Comparison of ENCODE assay signal across 26 cellular contexts in genomic region chr5:124457901-124458300, GRCh38.
A peak's percentile ranks its signal among the peaks of the same experiment; 100 is the strongest.
DNase-seq lines count a peak whose midpoint lies in the region; ATAC-seq and TF ChIP-seq lines count a peak whose summit lies in the region.
"Had no signal": no experiment of that assay in that cellular context is flagged by ENCODE, and none has a peak within 500 bp of the region (broad histone marks: within the 10 kb centered on the region; RNA-seq: fewer than 3 reads in every experiment).

No MANE protein-coding gene starts in this region.

- peaks cover 27% of the 10 kb centered on the region; the same call in 1 of the 2 replicates for H3K9me3 ChIP-seq in OCI-LY7 (ENCODE audit: low read length)
- H3K9me3 ChIP-seq: BE2C, SJSA1 had no signal

- H3K27ac Mint-ChIP-seq in mesothelial cell of epicardium = peak overlapping the region; percentile 70
- H3K27ac Mint-ChIP-seq: IgD-negative memory B cell had no signal

- peaks cover 8% of the 10 kb centered on the region; the same call in 1 of the 2 replicates for H3K36me3 ChIP-seq in OCI-LY7 (ENCODE audit: insufficient read depth, low read length)
- H3K36me3 ChIP-seq: BE2C, SJSA1 had no signal

- no TSS peak for BruUV-seq in OCI-LY7 (replicated peaks; lab: Mats Ljungman, UMichigan)

- no peak overlapping the region for H3K4me3 Mint-ChIP-seq in mesothelial cell of epicardium
- H3K4me3 Mint-ChIP-seq: CD4-positive, CD25-positive, alpha-beta regulatory T cell; IgD-negative memory B cell had no signal

- H3K4me2 ChIP-seq in OCI-LY7 (ENCODE audit: low read length) = no peak overlapping the region
- H3K4me2 ChIP-seq: KMS-11, PC-9 had no signal

- H3K36me3 Mint-ChIP-seq in mesothelial cell of epicardium = no peaks in the 10 kb centered on the region
- H3K36me3 Mint-ChIP-seq: CD4-positive, CD25-positive, alpha-beta regulatory T cell had no signal

- H3K4me1 Mint-ChIP-seq in mesothelial cell of epicardium = peaks cover 58% of the 10 kb centered on the region
- H3K4me1 Mint-ChIP-seq: CD4-positive, CD25-positive, alpha-beta regulatory T cell had no signal

- H3K9me3 Mint-ChIP-seq in mesothelial cell of epicardium = no peaks in the 10 kb centered on the region

- TF ChIP-seq CTCF in OCI-LY7 (conservative IDR thresholded peaks at IDR 0.05; ENCODE audit: low read length) (no peak), mesothelial cell of epicardium (IDR thresholded peaks at IDR 0.05; ENCODE audit: unreplicated experiment) (no peak), coronary artery (IDR thresholded peaks at IDR 0.05) (no peak)

- H3K79me2 ChIP-seq in OCI-LY7 (ENCODE audit: insufficient read depth, low read depth, low read length) = no peaks in the 10 kb centered on the region

- peak overlapping the region; percentile 16; the same call in 1 of the 2 replicates for H2AFZ ChIP-seq in OCI-LY7 (ENCODE audit: low read length)
- H2AFZ ChIP-seq: PC-9 had no signal

- H3K27me3 Mint-ChIP-seq in mesothelial cell of epicardium (ENCODE audit: low read depth) = no peaks in the 10 kb centered on the region
- H3K27me3 Mint-ChIP-seq: CD4-positive, CD25-positive, alpha-beta regulatory T cell; IgD-negative memory B cell had no signal

- H3K27ac ChIP-seq in OCI-LY7 (ENCODE audit: low read depth, low read length, poor library complexity, severe bottlenecking) (no peak overlapping the region), coronary artery (no peak overlapping the region)
- H3K27ac ChIP-seq: KMS-11, PC-9, SJSA1 had no signal

- no peak for ATAC-seq in GM19467 (IDR thresholded peaks at IDR 0.05; ENCODE audit: unreplicated experiment)

- no peaks in the 10 kb centered on the region for H3K9me2 ChIP-seq in OCI-LY7 (ENCODE audit: insufficient read depth, low read length)

- no peaks in the 10 kb centered on the region for H4K20me1 ChIP-seq in OCI-LY7 (ENCODE audit: insufficient read depth, low read length)

- no peak overlapping the region for H3K4me3 ChIP-seq in OCI-LY7 (ENCODE audit: low read depth, low read length, poor library complexity, severe bottlenecking)
- H3K4me3 ChIP-seq in coronary artery = no peak overlapping the region
- H3K4me3 ChIP-seq: PC-9, SJSA1 had no signal

- DNase-seq in NCI-H146 (lab: John Stamatoyannopoulos, UW) = peak; percentile 3
- DNase-seq in NCI-H146 treated with DMSO at 0.1 percent for 48 hours (lab: John Stamatoyannopoulos, UW; ENCODE audit: unreplicated experiment) = no peak
- no peak for DNase-seq in OCI-LY7 (ENCODE audit: low spot score)
- DNase-seq in mesothelial cell of epicardium (ENCODE audit: low spot score in 2 of 2, unreplicated experiment in 2 of 2) = no peak
- no peak for DNase-seq in NOMO-1 treated with dmso at 0.1 percent for 144 hours (lab: John Stamatoyannopoulos, UW; ENCODE audit: unreplicated experiment)
- DNase-seq in coronary artery (ENCODE audit: low spot score) = no peak
- DNase-seq: 8988T; ACHN; BE2C; CD4-positive, CD25-positive, alpha-beta regulatory T cell; DMS153; GOT3; HCEC 1CT; NCI-H1105; NCI-H1436 treated with DMSO at 0.1 percent for 48 hours; NCI-H2029 treated with DMSO at 0.1 percent for 48 hours; NCI-H2227 treated with DMSO at 0.1 percent for 48 hours; NCI-H526 treated with DMSO at 0.1 percent for 48 hours; PC-9; Right ventricle myocardium superior; RPMI8226; T-helper 1 cell had no signal

- peaks cover 49% of the 10 kb centered on the region for H3K4me1 ChIP-seq in OCI-LY7 (ENCODE audit: insufficient read depth, low read length, poor library complexity, severe bottlenecking)

- POLR2A ChIA-PET in OCI-LY7 (lab: Charles Lee) = interaction anchor here (0.6 to 3.3 kb wide), 6 partner anchors 9 to 18 kb away, joined by 3 to 13 read pairs (median 7); no protein-coding TSS in a partner anchor

- CTCF ChIA-PET in OCI-LY7 (lab: Charles Lee; ENCODE audit: unreplicated experiment) = no interaction called here

- intact Hi-C loops in OCI-LY7 (cut with micrococcal nuclease; ENCODE audit: unreplicated experiment) = loop anchor here (10.0 kb wide), 1 partner anchor 423 kb away; no protein-coding TSS in a partner anchor
